ENCODE assay signal across 17 cellular contexts in the genomic region with DNA sequence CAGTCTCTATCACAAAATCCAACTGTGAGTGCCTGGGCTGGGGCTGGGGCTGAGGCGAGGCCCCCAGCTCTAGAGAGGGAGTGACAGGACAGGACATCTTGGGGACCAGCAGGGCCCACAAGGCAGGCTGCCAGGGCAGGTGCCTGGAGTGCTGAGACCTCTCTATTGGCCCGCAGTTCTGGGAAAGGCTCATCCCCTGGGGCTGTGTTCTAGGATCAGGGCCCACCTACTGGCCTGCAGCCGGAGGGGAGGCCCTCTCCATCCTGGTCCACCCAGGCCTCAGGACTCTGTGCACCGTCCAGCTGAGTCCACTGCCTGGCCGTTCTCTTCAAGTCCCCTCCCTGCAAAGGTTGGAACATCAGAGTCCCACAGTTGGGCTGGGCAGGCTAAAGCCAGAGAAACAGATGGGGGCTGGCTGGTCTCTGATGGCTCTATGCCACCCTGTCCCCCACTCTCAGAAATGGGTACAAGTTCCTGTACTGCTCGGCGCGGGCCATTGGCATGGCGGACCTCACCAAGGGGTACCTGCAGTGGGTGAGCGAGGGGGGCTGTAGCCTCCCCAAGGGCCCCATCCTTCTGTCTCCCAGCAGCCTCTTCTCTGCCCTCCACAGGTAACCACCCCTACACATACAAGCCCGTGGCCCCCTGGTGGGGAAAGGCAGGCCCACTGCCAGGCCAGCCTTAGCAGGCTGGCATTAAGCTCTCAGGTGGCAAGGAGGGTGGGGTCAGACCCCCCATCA. TPM values are rescaled to one million over a fixed set of nuclear protein-coding genes. Genes with fewer than 3 reads are reported as not detected.
A peak's percentile ranks its signal among the peaks of the same experiment; 100 is the strongest.
DNase-seq lines count a peak whose midpoint lies in the region; ATAC-seq and TF ChIP-seq lines count a peak whose summit lies in the region.
"Had no signal": no experiment of that assay in that cellular context is flagged by ENCODE, and none has a peak within 500 bp of the region (broad histone marks: within the 10 kb centered on the region; RNA-seq: fewer than 3 reads in every experiment).

No MANE protein-coding gene starts in this region.

- no peaks in the 10 kb centered on the region for H3K27me3 ChIP-seq in BE2C
- no peaks in the 10 kb centered on the region for H3K27me3 ChIP-seq in PC-3 (ENCODE audit: low read length)
- H3K27me3 ChIP-seq in kidney epithelial cell (ENCODE audit: control insufficient read depth, insufficient read depth, low read length): peaks cover 2% of the 10 kb centered on the region
- H3K27me3 ChIP-seq: cardiac muscle cell, SJCRH30 had no signal

- H3K9me3 ChIP-seq in BE2C: no peaks in the 10 kb centered on the region
- no peaks in the 10 kb centered on the region for H3K9me3 ChIP-seq in PC-3 (ENCODE audit: low read length)
- H3K9me3 ChIP-seq: SJCRH30 had no signal

- H3K4me1 Mint-ChIP-seq in WTC11: no peaks in the 10 kb centered on the region

- intact Hi-C loops in PC-3 (cut with micrococcal nuclease): no loop called here

- no peaks in the 10 kb centered on the region for H3K27me3 Mint-ChIP-seq in WTC11 (ENCODE audit: low read depth)

- CTCF ChIA-PET in PC-3 (lab: Charles Lee) (no interaction called here), WTC11 (lab: Charles Lee) (interaction anchor here (0.6 to 1.9 kb wide), 7 partner anchors 17 to 222 kb away, joined by 3 to 17 read pairs (median 3); partner anchors contain the start of gene LPIN3)

- no peaks in the 10 kb centered on the region for H3K36me3 Mint-ChIP-seq in WTC11

- H3K79me2 ChIP-seq in PC-3 (ENCODE audit: low read length): no peaks in the 10 kb centered on the region

- H3K27ac ChIP-seq in PC-3 (ENCODE audit: low read length): no peak overlapping the region
- H3K27ac ChIP-seq: cardiac muscle cell, SJCRH30 had no signal

- ATAC-seq in PC-3 (no peak), WTC11 (no peak)

- H3K4me1 ChIP-seq in BE2C (peaks cover 7% of the 10 kb centered on the region; the same call in 1 of the 2 replicates), PC-3 (ENCODE audit: insufficient read depth, low read length) (no peaks in the 10 kb centered on the region)

- peak; percentile 26; the same call in 1 of the 2 replicates for TF ChIP-seq CTCF in BE2C (IDR thresholded peaks at IDR 0.05; ENCODE audit: low read depth, low read length)
- TF ChIP-seq CTCF in GM12874 (IDR thresholded peaks at IDR 0.05; ENCODE audit: insufficient read depth, low read depth, low read length): 0 out of 2 replicates have a peak, but pooled peaks have one; percentile 12
- TF ChIP-seq CTCF in PC-3 (conservative IDR thresholded peaks at IDR 0.05; ENCODE audit: low read depth, low read length): peak; percentile 34; the same call in 1 of the 2 replicates
- TF ChIP-seq CTCF in kidney epithelial cell (IDR thresholded peaks at IDR 0.05; ENCODE audit: insufficient read depth, low read length, poor library complexity, severe bottlenecking): peak; percentile 16
- TF ChIP-seq CTCF in WTC11 (IDR thresholded peaks at IDR 0.05): no peak

- BruUV-seq in PC-3 (replicated peaks; lab: Mats Ljungman, UMichigan): no TSS peak

- no peak overlapping the region for H3K4me2 ChIP-seq in PC-3 (ENCODE audit: low read length)

- H3K9me2 ChIP-seq in PC-3 (replicated peaks; ENCODE audit: low read length): no peaks in the 10 kb centered on the region

- H3F3A ChIP-seq in PC-3 (ENCODE audit: low read length, unreplicated experiment): no peaks in the 10 kb centered on the region

- H3K36me3 ChIP-seq in BE2C: no peaks in the 10 kb centered on the region
- peaks cover 8% of the 10 kb centered on the region; the same call in 1 of the 2 replicates for H3K36me3 ChIP-seq in PC-3 (ENCODE audit: low read depth, low read length)
- peaks cover 1% of the 10 kb centered on the region for H3K36me3 ChIP-seq in kidney epithelial cell (ENCODE audit: control insufficient read depth, insufficient read depth, low read length)
- H3K36me3 ChIP-seq: cardiac muscle cell, SJCRH30 had no signal

- H3K9me3 Mint-ChIP-seq in WTC11: no peaks in the 10 kb centered on the region

- no peak overlapping the region for H3K27ac Mint-ChIP-seq in WTC11

- no peak for DNase-seq in BE2C
- no peak for DNase-seq in PC-3
- DNase-seq in kidney epithelial cell (ENCODE audit: low read depth): no peak
- no peak for DNase-seq in WTC11 (ENCODE audit: low spot score)
- DNase-seq in NCI-H1694 (lab: John Stamatoyannopoulos, UW): no peak
- no peak for DNase-seq in H4 (ENCODE audit: low spot score)
- DNase-seq: Calu3, GF-D8, hippocampal formation, NCI-H1694 treated with DMSO at 0.1 percent for 48 hours, NCI-H510A treated with DMSO at 0.1 percent for 48 hours, occipital lobe, substantia nigra had no signal

- POLR2A ChIA-PET in PC-3 (lab: Charles Lee; ENCODE audit: unreplicated experiment) (no interaction called here), WTC11 (lab: Charles Lee) (interaction anchor here (0.5 kb wide), 1 partner anchor 29 kb away, joined by 3 read pairs; no protein-coding TSS in a partner anchor)

- H3K9ac ChIP-seq in PC-3 (ENCODE audit: low read length): no peak overlapping the region

- H2AFZ ChIP-seq in PC-3 (ENCODE audit: low read length): no peak overlapping the region

- H3K4me3 Mint-ChIP-seq in WTC11: no peak overlapping the region

- H4K20me1 ChIP-seq in PC-3 (ENCODE audit: low read length): no peaks in the 10 kb centered on the region

- H3K4me3 ChIP-seq in BE2C (ENCODE audit: low read depth, low read length) (no peak overlapping the region), PC-3 (ENCODE audit: low read length) (no peak overlapping the region), kidney epithelial cell (ENCODE audit: low read depth, low read length) (no peak overlapping the region)
- H3K4me3 ChIP-seq: cardiac muscle cell, SJCRH30 had no signal

TF ChIP-seq in WTC11, 78 proteins besides CTCF, POLR2A, EP300 and RAD21:
- no peak for TF ChIP-seq TCF7 (CRISPR knock-in tag; IDR thresholded peaks at IDR 0.05; ENCODE audit: low read depth)
- no peak for TF ChIP-seq SMAD4 (CRISPR knock-in tag; IDR thresholded peaks at IDR 0.05)
- no peak for TF ChIP-seq CBFB (CRISPR knock-in tag; IDR thresholded peaks at IDR 0.05; ENCODE audit: low read depth)
- TF ChIP-seq FOXK1 (CRISPR knock-in tag; IDR thresholded peaks at IDR 0.05): no peak
- TF ChIP-seq ZNF396 (CRISPR knock-in tag; IDR thresholded peaks at IDR 0.05; ENCODE audit: borderline replicate concordance): no peak
- no peak for TF ChIP-seq ZNF281 (CRISPR knock-in tag; IDR thresholded peaks at IDR 0.05)

RNA-seq across cellular contexts. Expression of gene EMILIN3, which starts 9.0 kb away (rescaled TPM):
- polyA plus RNA-seq in BE2C (2012; ENCODE audit: insufficient read depth, insufficient read length, low read depth): not detected
- total RNA-seq in PC-3 (2014; rRNA removed) (not detected in 2 replicates), kidney epithelial cell (0.42 and 0.62 TPM in 2 replicates), WTC11 (2021) (5.5 to 6.0 TPM (median 5.8 TPM) in 3 replicates)
- not detected in 2 replicates for total RNA-seq in H4 (2014; rRNA removed; shearing (Covaris generic))
- total RNA-seq: Calu3, MCF 10A had no signal

RNA-seq across cellular contexts. Expression of gene LPIN3, which starts 17.0 kb away (rescaled TPM):
- polyA plus RNA-seq in BE2C (2012; ENCODE audit: insufficient read depth, insufficient read length, low read depth): 0.36 TPM
- total RNA-seq in PC-3 (2014; rRNA removed): 24.1 and 27.9 TPM in 2 replicates
- total RNA-seq in kidney epithelial cell: 14.7 and 18.2 TPM in 2 replicates
- total RNA-seq in WTC11 (2021): 7.9 to 8.5 TPM (median 8.2 TPM) in 3 replicates
- total RNA-seq in H4 (2014; rRNA removed; shearing (Covaris generic)): 0.33 and 0.79 TPM in 2 replicates

RNA-seq across cellular contexts. Expression of gene ZHX3, which starts 40.1 kb away (rescaled TPM):
- 3.5 TPM for polyA plus RNA-seq in BE2C (2012; ENCODE audit: insufficient read depth, insufficient read length, low read depth)
- total RNA-seq in PC-3 (2014; rRNA removed): 14.0 and 16.2 TPM in 2 replicates
- 7.6 and 9.0 TPM in 2 replicates for total RNA-seq in kidney epithelial cell
- 7.5 to 9.6 TPM (median 8.6 TPM) in 3 replicates for total RNA-seq in WTC11 (2021)
- 5.6 and 7.6 TPM in 2 replicates for total RNA-seq in H4 (2014; rRNA removed; shearing (Covaris generic))
